In the genomic region with DNA sequence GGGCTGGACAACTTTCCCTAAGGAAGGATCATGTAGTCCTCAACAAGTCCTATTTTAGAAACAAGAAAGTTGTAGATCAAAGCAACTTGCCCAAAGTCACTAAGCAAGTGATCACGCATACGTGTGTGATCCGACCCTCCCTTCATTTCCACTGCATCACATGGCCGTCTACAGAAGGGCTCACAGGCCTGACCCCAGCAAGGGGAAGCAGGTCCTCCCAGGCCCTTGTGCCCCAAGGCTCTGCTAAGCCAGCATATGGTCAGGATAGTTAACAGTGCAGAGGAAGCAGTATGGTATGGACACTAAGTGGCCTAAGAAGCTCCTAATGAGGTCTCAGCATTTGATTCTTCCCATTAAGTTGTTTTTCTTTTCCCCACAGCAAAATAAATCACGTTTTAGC, we compare ENCODE assay signal across 18 cellular contexts. TPM values are rescaled to one million over a fixed set of nuclear protein-coding genes. Genes with fewer than 3 reads are reported as not detected.
DNase-seq lines count a peak whose midpoint lies in the region; ATAC-seq, FAIRE-seq and TF ChIP-seq lines count a peak whose summit lies in the region.
"Had no signal": no experiment of that assay in that cellular context is flagged by ENCODE, and none has a peak within 500 bp of the region (broad histone marks: within the 10 kb centered on the region; RNA-seq: fewer than 3 reads in every experiment).

No MANE protein-coding gene starts in this region.

- H3K4me3 ChIP-seq in GM23338 (no peak overlapping the region), K562 (no peak overlapping the region)
- H3K4me3 ChIP-seq: BLaER1, GM23248 had no signal

- H3K9me3 ChIP-seq in K562 (replicated peaks; ENCODE audit: control insufficient read depth, insufficient read depth, low read depth, low read length): no peaks in the 10 kb centered on the region
- H3K9me3 ChIP-seq: BLaER1 had no signal

- no peak overlapping the region for H3K27ac ChIP-seq in GM23338 (ENCODE audit: low read depth)
- H3K27ac ChIP-seq in K562 (ENCODE audit: extremely low read depth, low read depth, low read length): no peak overlapping the region
- H3K27ac ChIP-seq: BLaER1, GM23248 had no signal

- no peak overlapping the region for H3K4me3 Mint-ChIP-seq in activated CD8-positive, alpha-beta memory T cell treated with anti-CD3 and anti-CD28 coated beads, Interleukin-2, amount 10 ng/mL, durations not matched to agents 7 days and 5 days
- H3K4me3 Mint-ChIP-seq in GM23338: no peak overlapping the region
- H3K4me3 Mint-ChIP-seq: CD14-positive monocyte; CD4-positive, alpha-beta memory T cell had no signal

- H3K4me1 ChIP-seq in GM23338 (ENCODE audit: insufficient read depth) (no peaks in the 10 kb centered on the region), K562 (replicated peaks in 1 of 2; ENCODE audit: control insufficient read depth in 2 of 2, insufficient read depth in 2 of 2, low read length in 2 of 2) (peaks cover 0 to 4% of the 10 kb centered on the region in 2 experiments; a peak in 1 of 5 replicates)

- ATAC-seq in activated CD8-positive, alpha-beta memory T cell treated with anti-CD3 and anti-CD28 coated beads, Interleukin-2, amount 10 ng/mL, durations not matched to agents 7 days and 5 days: no peak
- ATAC-seq in GM23338 (peak; percentile 35; the same call in 2 of the 3 replicates), K562 (0 out of 3 replicates have a peak, but pooled peaks have one; percentile 13), GM21717 (IDR thresholded peaks at IDR 0.05; ENCODE audit: unreplicated experiment) (no peak)
- ATAC-seq: HCT116 had no signal

- no peaks in the 10 kb centered on the region for H3K79me2 ChIP-seq in GM23338 (replicated peaks; ENCODE audit: insufficient read depth)
- H3K79me2 ChIP-seq in K562 (ENCODE audit: control insufficient read depth, insufficient read depth, low read length): no peaks in the 10 kb centered on the region

- TF ChIP-seq POLR2A in K562 (conservative IDR thresholded peaks at IDR 0.05): peak; percentile 51

- H3F3A ChIP-seq in GM23338 (replicated peaks; ENCODE audit: low read depth): peaks cover 3% of the 10 kb centered on the region; the same call in 1 of the 2 replicates

- WGBS in K562 (ENCODE audit: insufficient coverage, low coverage, missing lambda C conversion rate): 73% methylated on average over 5 of the region's 5 CpGs

- no peak overlapping the region for H3K27ac Mint-ChIP-seq in activated CD8-positive, alpha-beta memory T cell treated with anti-CD3 and anti-CD28 coated beads, Interleukin-2, amount 10 ng/mL, durations not matched to agents 7 days and 5 days
- no peak overlapping the region for H3K27ac Mint-ChIP-seq in GM23338
- H3K27ac Mint-ChIP-seq: CD14-positive monocyte; CD4-positive, alpha-beta memory T cell had no signal

- DNase-seq in activated CD8-positive, alpha-beta memory T cell treated with anti-CD3 and anti-CD28 coated beads for 24 hours: peak; percentile 51
- DNase-seq in activated CD8-positive, alpha-beta memory T cell treated with anti-CD3 and anti-CD28 coated beads, Interleukin-2, amount 10 ng/mL, durations not matched to agents 7 days and 5 days: no peak
- no peak for DNase-seq in GM23338 (ENCODE audit: low spot score)
- no peak for DNase-seq in K562 (ENCODE audit: extremely low read depth in 1 of 4, low spot score in 3 of 4)
- peak; percentile 67 for DNase-seq in islet precursor cell
- no peak for DNase-seq in HCEC 1CT
- no peak for DNase-seq in HEK293T (ENCODE audit: extremely low spot score)
- DNase-seq: 8988T; CD4-positive, alpha-beta memory T cell; DMS153; DMS79; GDM1; GM23248 had no signal

- no peak overlapping the region for H3K9ac ChIP-seq in K562 (ENCODE audit: insufficient read depth in 1 of 2, low read depth in 2 of 2, low read length in 2 of 2)
- H3K9ac ChIP-seq: BLaER1, GM23248 had no signal

- CTCF ChIA-PET in activated CD8-positive, alpha-beta memory T cell treated with anti-CD3 and anti-CD28 coated beads, Interleukin-2, amount 10 ng/mL, durations not matched to agents 7 days and 5 days (lab: Charles Lee): interaction anchor here (0.5 to 1.3 kb wide), 2 partner anchors 25 to 118 kb away, joined by 3 read pairs; no protein-coding TSS in a partner anchor
- CTCF ChIA-PET in K562 (lab: Yijun Ruan, JAX; ENCODE audit: low intra/inter-chr PET ratio) (no interaction called here), HEK293T (lab: Yijun Ruan, JAX) (no interaction called here)

- peaks cover 10% of the 10 kb centered on the region for H3K4me1 Mint-ChIP-seq in activated CD8-positive, alpha-beta memory T cell treated with anti-CD3 and anti-CD28 coated beads, Interleukin-2, amount 10 ng/mL, durations not matched to agents 7 days and 5 days
- no peaks in the 10 kb centered on the region for H3K4me1 Mint-ChIP-seq in GM23338

- TF ChIP-seq CTCF in GM23338 (conservative IDR thresholded peaks at IDR 0.05; ENCODE audit: low read depth in 2 of 2) (no peak), K562 (IDR thresholded peaks at IDR 0.05 in 2 of 3, conservative IDR thresholded peaks at IDR 0.05 in 1 of 3; ENCODE audit: insufficient read depth in 2 of 3, low read depth in 1 of 3, low read length in 3 of 3) (no peak)

- H3K36me3 ChIP-seq in GM23338 (ENCODE audit: insufficient read depth) (peaks cover 17% of the 10 kb centered on the region), K562 (ENCODE audit: control insufficient read depth, insufficient read depth, low read length) (peaks cover 56% of the 10 kb centered on the region)

- no peaks in the 10 kb centered on the region for H3K9me2 ChIP-seq in GM23338 (ENCODE audit: insufficient read depth)

- no peaks in the 10 kb centered on the region for H3K27me3 ChIP-seq in GM23338 (ENCODE audit: insufficient read depth)
- no peaks in the 10 kb centered on the region for H3K27me3 ChIP-seq in K562 (ENCODE audit: control insufficient read depth in 2 of 2, insufficient read depth in 2 of 2, low read length in 2 of 2)
- H3K27me3 ChIP-seq: BLaER1 had no signal

- TF ChIP-seq RAD21 in K562 (CRISPR knock-in tag; conservative IDR thresholded peaks at IDR 0.05 in 1 of 2, IDR thresholded peaks at IDR 0.05 in 1 of 2): no peak

- no TSS peak for BruUV-seq in K562 (replicated peaks; lab: Mats Ljungman, UMichigan)

- no peaks in the 10 kb centered on the region for H3K9me3 Mint-ChIP-seq in activated CD8-positive, alpha-beta memory T cell treated with anti-CD3 and anti-CD28 coated beads, Interleukin-2, amount 10 ng/mL, durations not matched to agents 7 days and 5 days (ENCODE audit: low read depth)
- H3K9me3 Mint-ChIP-seq in GM23338: no peaks in the 10 kb centered on the region
- H3K9me3 Mint-ChIP-seq: CD14-positive monocyte; CD4-positive, alpha-beta memory T cell had no signal

- H4K20me1 ChIP-seq in GM23338 (replicated peaks; ENCODE audit: insufficient read depth) (peaks cover 7% of the 10 kb centered on the region; the same call in 1 of the 2 replicates), K562 (replicated peaks; ENCODE audit: control insufficient read depth, insufficient read depth, low read length) (no peaks in the 10 kb centered on the region)
- H4K20me1 ChIP-seq: BLaER1 had no signal

- no peaks in the 10 kb centered on the region for H3K27me3 Mint-ChIP-seq in activated CD8-positive, alpha-beta memory T cell treated with anti-CD3 and anti-CD28 coated beads, Interleukin-2, amount 10 ng/mL, durations not matched to agents 7 days and 5 days
- no peaks in the 10 kb centered on the region for H3K27me3 Mint-ChIP-seq in GM23338 (ENCODE audit: insufficient read depth, low read depth, poor library complexity)
- H3K27me3 Mint-ChIP-seq: CD4-positive, alpha-beta memory T cell had no signal

- in situ Hi-C loops in K562 (cut with MboI): no loop called here

- intact Hi-C loops in K562 (cut with micrococcal nuclease): no loop called here

- no peaks in the 10 kb centered on the region for H3K9me1 ChIP-seq in K562 (ENCODE audit: control insufficient read depth, insufficient read depth, low read length)

- H3K36me3 Mint-ChIP-seq in activated CD8-positive, alpha-beta memory T cell treated with anti-CD3 and anti-CD28 coated beads, Interleukin-2, amount 10 ng/mL, durations not matched to agents 7 days and 5 days: peaks cover 11% of the 10 kb centered on the region
- peaks cover 14% of the 10 kb centered on the region for H3K36me3 Mint-ChIP-seq in GM23338 (ENCODE audit: low read depth)

- no peak overlapping the region for H3K4me2 ChIP-seq in GM23338
- H3K4me2 ChIP-seq in K562 (ENCODE audit: insufficient read depth, low read length): no peak overlapping the region
- H3K4me2 ChIP-seq: BLaER1 had no signal

- TF ChIP-seq EP300 in K562 (IDR thresholded peaks at IDR 0.05; ENCODE audit: low read length): no peak

- H2AFZ ChIP-seq in GM23338 (no peak overlapping the region), K562 (ENCODE audit: low read depth, low read length) (no peak overlapping the region)
- H2AFZ ChIP-seq: GM23248 had no signal

- peak; percentile 42 for FAIRE-seq in K562 (lab: Jason Lieb, UNC)
- FAIRE-seq: H54 had no signal

- POLR2A ChIA-PET in K562 (lab: Yijun Ruan, JAX) (no interaction called here), HEK293T (lab: Yijun Ruan, JAX) (no interaction called here)

RNA-seq across cellular contexts. Expression of a gene that starts 24.8 kb away (rescaled TPM):
- 1 to 10 TPM in 1 of 2 experiments, under 1 TPM in 1; 0.68 to 1.0 TPM for total RNA-seq in activated CD8-positive, alpha-beta memory T cell treated with anti-CD3 and anti-CD28 coated beads, Interleukin-2, amount 10 ng/mL, durations not matched to agents 7 days and 5 days
- 0.12 and 1.4 TPM in 2 replicates for total RNA-seq in GM23338 (2014; rRNA removed; shearing (Covaris generic))
- 0.34 TPM in 1 of 2 replicates, not detected in the other for polyA plus RNA-seq in GM23338 (2016; fragmentation: Nextera tagmentation; extraction: Ambion mirVana)
- 0.30 and 0.44 TPM in 2 replicates for total RNA-seq in K562 (2011; cell fraction: chromatin; rRNA removed; ENCODE audit: low replicate concordance)
- 0.39 TPM in 1 of 2 replicates, not detected in the other for total RNA-seq in K562 (2011; cell fraction: nucleolus; rRNA removed)
- total RNA-seq in K562 (2011; cell fraction: nucleoplasm; rRNA removed): 0.81 TPM in 1 of 2 replicates, not detected in the other
- not detected in 2 replicates for total RNA-seq in K562 (2014; rRNA removed)
- not detected in 2 replicates for total RNA-seq in K562 (2014; rRNA removed; fragmentation: Illumina TruSeq; extraction: Trizol)
- total RNA-seq in K562 (2015; rRNA removed; fragmentation: Illumina TruSeq; extraction: Trizol): 0.11 TPM in 1 of 2 replicates, not detected in the other
- total RNA-seq in K562 (2021): not detected in 2 replicates
- polyA plus RNA-seq in K562 (2011; rRNA removed): 0.07 and 0.11 TPM in 2 replicates
- polyA plus RNA-seq in K562 (2011; cell fraction: cytosol; rRNA removed): not detected in 2 replicates
- polyA plus RNA-seq in K562 (2011; cell fraction: nucleus; rRNA removed): 0.31 and 0.38 TPM in 2 replicates
- 0.20 and 0.58 TPM in 2 replicates for polyA plus RNA-seq in K562 (2012)
- not detected in 2 replicates for polyA plus RNA-seq in K562 (2014; fragmentation: Illumina TruSeq; extraction: Trizol)
- under 1 TPM; 0.03 to 0.06 TPM for polyA plus RNA-seq in K562 (2014; fragmentation: Nextera tagmentation; extraction: Ambion mirVana)
- polyA plus RNA-seq in K562 (2014; rRNA removed): 0.04 and 0.07 TPM in 2 replicates
- polyA minus RNA-seq in K562 (2011; rRNA and poly(A)+ RNA removed): 0.14 TPM in 1 of 2 replicates, not detected in the other
- not detected in 2 replicates for polyA minus RNA-seq in K562 (2011; cell fraction: cytosol; rRNA and poly(A)+ RNA removed)
- not detected in 2 replicates for polyA minus RNA-seq in K562 (2011; cell fraction: nucleus; rRNA and poly(A)+ RNA removed)
- total RNA-seq: GM23248 had no signal

RNA-seq across cellular contexts. Expression of a gene that starts 40.3 kb away (rescaled TPM):
- 10 to 100 TPM; 20.1 to 31.7 TPM for total RNA-seq in activated CD8-positive, alpha-beta memory T cell treated with anti-CD3 and anti-CD28 coated beads, Interleukin-2, amount 10 ng/mL, durations not matched to agents 7 days and 5 days
- total RNA-seq in GM23338 (2014; rRNA removed; shearing (Covaris generic)): 43.1 and 44.2 TPM in 2 replicates
- polyA plus RNA-seq in GM23338 (2016; fragmentation: Nextera tagmentation; extraction: Ambion mirVana) (13.2 and 14.7 TPM in 2 replicates), K562 (2011; rRNA removed) (8.1 and 14.6 TPM in 2 replicates), K562 (2014; fragmentation: Illumina TruSeq; extraction: Trizol) (16.0 and 26.9 TPM in 2 replicates), K562 (2014; fragmentation: Nextera tagmentation; extraction: Ambion mirVana) (1 to 10 TPM; 1.9 to 2.6 TPM), K562 (2014; rRNA removed) (20.0 and 24.8 TPM in 2 replicates)
- 18.2 and 51.7 TPM in 2 replicates for total RNA-seq in K562 (2011; cell fraction: chromatin; rRNA removed; ENCODE audit: low replicate concordance)
- total RNA-seq in K562 (2011; cell fraction: nucleolus; rRNA removed): 35.4 and 36.2 TPM in 2 replicates
- total RNA-seq in K562 (2011; cell fraction: nucleoplasm; rRNA removed): 27.1 and 28.9 TPM in 2 replicates
- total RNA-seq in K562 (2014; rRNA removed) (16.4 and 20.4 TPM in 2 replicates), K562 (2014; rRNA removed; fragmentation: Illumina TruSeq; extraction: Trizol) (4.5 and 5.4 TPM in 2 replicates), K562 (2015; rRNA removed; fragmentation: Illumina TruSeq; extraction: Trizol) (10.7 and 13.3 TPM in 2 replicates), K562 (2021) (33.5 and 35.1 TPM in 2 replicates)
- polyA plus RNA-seq in K562 (2011; cell fraction: cytosol; rRNA removed): 11.3 and 22.9 TPM in 2 replicates
- 32.8 and 67.9 TPM in 2 replicates for polyA plus RNA-seq in K562 (2011; cell fraction: nucleus; rRNA removed)
- 23.9 and 26.1 TPM in 2 replicates for polyA plus RNA-seq in K562 (2012)
- polyA minus RNA-seq in K562 (2011; rRNA and poly(A)+ RNA removed): 4.9 and 5.2 TPM in 2 replicates
- 13.6 and 15.4 TPM in 2 replicates for polyA minus RNA-seq in K562 (2011; cell fraction: cytosol; rRNA and poly(A)+ RNA removed)
- 16.6 and 17.4 TPM in 2 replicates for polyA minus RNA-seq in K562 (2011; cell fraction: nucleus; rRNA and poly(A)+ RNA removed)

RNA-seq across cellular contexts. Expression of a gene that starts 40.7 kb away (rescaled TPM):
- 10 to 100 TPM; 36.0 to 45.7 TPM for total RNA-seq in activated CD8-positive, alpha-beta memory T cell treated with anti-CD3 and anti-CD28 coated beads, Interleukin-2, amount 10 ng/mL, durations not matched to agents 7 days and 5 days
- total RNA-seq in GM23338 (2014; rRNA removed; shearing (Covaris generic)): 74.0 and 75.1 TPM in 2 replicates
- polyA plus RNA-seq in GM23338 (2016; fragmentation: Nextera tagmentation; extraction: Ambion mirVana) (25.6 and 27.2 TPM in 2 replicates), K562 (2011; rRNA removed) (51.7 and 66.5 TPM in 2 replicates), K562 (2014; fragmentation: Illumina TruSeq; extraction: Trizol) (32.2 and 40.1 TPM in 2 replicates), K562 (2014; fragmentation: Nextera tagmentation; extraction: Ambion mirVana) (1 to 10 TPM; 2.4 to 5.9 TPM), K562 (2014; rRNA removed) (23.4 and 28.5 TPM in 2 replicates)
- total RNA-seq in K562 (2011; cell fraction: chromatin; rRNA removed; ENCODE audit: low replicate concordance): 218 and 257 TPM in 2 replicates
- 151 and 178 TPM in 2 replicates for total RNA-seq in K562 (2011; cell fraction: nucleolus; rRNA removed)
- total RNA-seq in K562 (2011; cell fraction: nucleoplasm; rRNA removed): 203 and 242 TPM in 2 replicates
- total RNA-seq in K562 (2014; rRNA removed) (22.7 and 26.9 TPM in 2 replicates), K562 (2014; rRNA removed; fragmentation: Illumina TruSeq; extraction: Trizol) (29.3 and 30.2 TPM in 2 replicates), K562 (2015; rRNA removed; fragmentation: Illumina TruSeq; extraction: Trizol) (25.0 and 27.4 TPM in 2 replicates), K562 (2021) (32.7 and 33.2 TPM in 2 replicates)
- polyA plus RNA-seq in K562 (2011; cell fraction: cytosol; rRNA removed): 29.9 and 48.2 TPM in 2 replicates
- 76.5 and 77.3 TPM in 2 replicates for polyA plus RNA-seq in K562 (2011; cell fraction: nucleus; rRNA removed)
- polyA plus RNA-seq in K562 (2012): 29.4 and 50.6 TPM in 2 replicates
- polyA minus RNA-seq in K562 (2011; rRNA and poly(A)+ RNA removed): 84.3 and 87.6 TPM in 2 replicates
- polyA minus RNA-seq in K562 (2011; cell fraction: cytosol; rRNA and poly(A)+ RNA removed): 28.8 and 38.0 TPM in 2 replicates
- polyA minus RNA-seq in K562 (2011; cell fraction: nucleus; rRNA and poly(A)+ RNA removed): 47.7 and 95.0 TPM in 2 replicates

RNA-seq across cellular contexts. Expression of a gene that starts 43.5 kb away (rescaled TPM):
- total RNA-seq in activated CD8-positive, alpha-beta memory T cell treated with anti-CD3 and anti-CD28 coated beads, Interleukin-2, amount 10 ng/mL, durations not matched to agents 7 days and 5 days: 100 to 1,000 TPM in 1 of 2 experiments, 10 to 100 TPM in 1; 88.8 to 103 TPM
- total RNA-seq in GM23338 (2014; rRNA removed; shearing (Covaris generic)): 68.2 and 72.2 TPM in 2 replicates
- 147 and 151 TPM in 2 replicates for polyA plus RNA-seq in GM23338 (2016; fragmentation: Nextera tagmentation; extraction: Ambion mirVana)
- total RNA-seq in K562 (2011; cell fraction: chromatin; rRNA removed; ENCODE audit: low replicate concordance): 31.2 and 38.1 TPM in 2 replicates
- 24.7 and 27.5 TPM in 2 replicates for total RNA-seq in K562 (2011; cell fraction: nucleolus; rRNA removed)
- 46.6 and 87.8 TPM in 2 replicates for total RNA-seq in K562 (2011; cell fraction: nucleoplasm; rRNA removed)
- 71.7 and 103 TPM in 2 replicates for total RNA-seq in K562 (2014; rRNA removed)
- 144 and 145 TPM in 2 replicates for total RNA-seq in K562 (2014; rRNA removed; fragmentation: Illumina TruSeq; extraction: Trizol)
- 140 and 155 TPM in 2 replicates for total RNA-seq in K562 (2015; rRNA removed; fragmentation: Illumina TruSeq; extraction: Trizol)
- total RNA-seq in K562 (2021): 231 and 235 TPM in 2 replicates
- 165 and 171 TPM in 2 replicates for polyA plus RNA-seq in K562 (2011; rRNA removed)
- polyA plus RNA-seq in K562 (2011; cell fraction: cytosol; rRNA removed): 180 and 190 TPM in 2 replicates
- polyA plus RNA-seq in K562 (2011; cell fraction: nucleus; rRNA removed): 68.1 and 83.6 TPM in 2 replicates
- 147 and 203 TPM in 2 replicates for polyA plus RNA-seq in K562 (2012)
- polyA plus RNA-seq in K562 (2014; fragmentation: Illumina TruSeq; extraction: Trizol): 283 and 321 TPM in 2 replicates
- polyA plus RNA-seq in K562 (2014; fragmentation: Nextera tagmentation; extraction: Ambion mirVana): 100 to 1,000 TPM; 499 to 543 TPM
- 150 and 162 TPM in 2 replicates for polyA plus RNA-seq in K562 (2014; rRNA removed)
- 117 and 126 TPM in 2 replicates for polyA minus RNA-seq in K562 (2011; rRNA and poly(A)+ RNA removed)
- polyA minus RNA-seq in K562 (2011; cell fraction: cytosol; rRNA and poly(A)+ RNA removed): 108 and 118 TPM in 2 replicates
- polyA minus RNA-seq in K562 (2011; cell fraction: nucleus; rRNA and poly(A)+ RNA removed): 13.2 and 23.4 TPM in 2 replicates

Comparison
In these comparisons a context has a peak if more than half of its experiments do, and no peak if none do; other contexts are left out.
1. DNase-seq: peak in activated CD8-positive, alpha-beta memory T cell treated with anti-CD3 and anti-CD28 coated beads for 24 hours (single experiment) and islet precursor cell (single experiment); none in activated CD8-positive, alpha-beta memory T cell treated with anti-CD3 and anti-CD28 coated beads, Interleukin-2, amount 10 ng/mL, durations not matched to agents 7 days and 5 days (single experiment), GM23338 (single experiment), K562 (0 of 4), HCEC 1CT (single experiment) and HEK293T (single experiment).
2. ATAC-seq: peak in GM23338 (single experiment) and K562 (single experiment); none in activated CD8-positive, alpha-beta memory T cell treated with anti-CD3 and anti-CD28 coated beads, Interleukin-2, amount 10 ng/mL, durations not matched to agents 7 days and 5 days (single experiment) and GM21717 (single experiment).